ENCODE assay signal across 18 cellular contexts in the genomic region with DNA sequence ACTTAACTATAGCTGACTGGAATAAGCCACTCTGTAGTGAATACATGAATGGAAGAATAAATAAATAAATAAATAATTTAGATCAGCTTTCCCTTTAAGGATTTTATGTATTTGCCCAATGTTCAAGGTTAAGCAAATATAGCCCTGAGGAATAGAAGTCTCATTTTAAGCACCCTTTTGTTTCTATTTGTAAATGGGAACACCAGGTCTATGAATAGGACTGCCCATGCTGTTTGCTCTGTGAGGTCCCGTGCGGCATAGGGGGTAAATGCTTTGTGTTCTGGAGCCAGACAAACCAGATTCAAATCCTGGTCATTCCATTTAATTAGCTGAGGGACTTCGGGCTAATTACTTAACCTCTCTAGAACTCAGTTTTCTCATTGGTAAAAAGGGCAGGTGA.
"Had no signal": no experiment of that assay in that cellular context is flagged by ENCODE, and none has a peak within 500 bp of the region (broad histone marks: within the 10 kb centered on the region; RNA-seq: fewer than 3 reads in every experiment).

No MANE protein-coding gene starts in this region.

- DNase-seq: dermis blood vessel endothelial cell; dorsolateral prefrontal cortex; effector CD4-positive, alpha-beta T cell; effector memory CD4-positive, alpha-beta T cell; foreskin keratinocyte; heart left ventricle; hypothalamus; immature natural killer cell; islet precursor cell; kidney; kidney glomerular epithelial cell; left colon; left ventricle myocardium inferior; lower lobe of right lung; mesenchymal stem cell; mucosa of descending colon; naive B cell; naive thymus-derived CD8-positive, alpha-beta T cell had no signal
